ENCODE assay signal across 1 cellular context in genomic region chr17:72588961-72589360, GRCh38.
TF ChIP-seq lines count a peak whose summit lies in the region.

No MANE protein-coding gene starts in this region.

TF ChIP-seq in HepG2, 621 proteins besides CTCF, POLR2A, EP300 and RAD21 (continued from another document and continues in another):
- TF ChIP-seq MED1 (CRISPR knock-in tag; IDR thresholded peaks at IDR 0.05) (0 out of 2 replicates have a peak, but pooled peaks have one; percentile 30), BORCS8-MEF2B (CRISPR knock-in tag; IDR thresholded peaks at IDR 0.05) (no peak; the same call in 1 of the 2 replicates), ZNF883 (CRISPR knock-in tag; IDR thresholded peaks at IDR 0.05; ENCODE audit: not compliant biosample characterization) (no peak), SALL1 (CRISPR knock-in tag; IDR thresholded peaks at IDR 0.05) (peak; percentile 36; the same call in 1 of the 2 replicates), ZC3H4 (CRISPR knock-in tag; IDR thresholded peaks at IDR 0.05; ENCODE audit: borderline replicate concordance) (no peak), NR0B2 (CRISPR knock-in tag; IDR thresholded peaks at IDR 0.05) (no peak), RBM22 (optimal IDR thresholded peaks at IDR 0.05; ENCODE audit: low read length) (no peak), TMF1 (CRISPR knock-in tag; IDR thresholded peaks at IDR 0.05; ENCODE audit: low read depth) (no peak), MXD4 (CRISPR knock-in tag; IDR thresholded peaks at IDR 0.05) (0 out of 2 replicates have a peak, but pooled peaks have one; percentile 45), SNAPC2 (CRISPR knock-in tag; IDR thresholded peaks at IDR 0.05) (no peak), MTA1 (CRISPR knock-in tag; IDR thresholded peaks at IDR 0.05; ENCODE audit: borderline replicate concordance) (no peak), ZBTB20 (CRISPR knock-in tag; IDR thresholded peaks at IDR 0.05; ENCODE audit: borderline replicate concordance, low read depth) (peak; percentile 43; the same call in 1 of the 2 replicates), NCOR1 (IDR thresholded peaks at IDR 0.05; ENCODE audit: borderline replicate concordance, low read length) (no peak), ZMAT5 (CRISPR knock-in tag; IDR thresholded peaks at IDR 0.05; ENCODE audit: borderline replicate concordance, low read depth) (no peak), PCBP1 (IDR thresholded peaks at IDR 0.05; ENCODE audit: borderline replicate concordance, low read depth, low read length) (no peak), ZNF598 (CRISPR knock-in tag; IDR thresholded peaks at IDR 0.05; ENCODE audit: borderline replicate concordance) (0 out of 2 replicates have a peak, but pooled peaks have one; percentile 12), ATF3 (CRISPR knock-in tag; IDR thresholded peaks at IDR 0.05) (peak; percentile 85), DRAP1 (CRISPR knock-in tag; IDR thresholded peaks at IDR 0.05) (no peak), ZNF512B (CRISPR knock-in tag; IDR thresholded peaks at IDR 0.05; ENCODE audit: borderline replicate concordance) (peak; percentile 89; the same call in 1 of the 2 replicates), MXD3 (CRISPR knock-in tag; IDR thresholded peaks at IDR 0.05) (no peak; the same call in 1 of the 2 replicates), PRMT3 (CRISPR knock-in tag; IDR thresholded peaks at IDR 0.05; ENCODE audit: borderline replicate concordance, low read depth) (no peak), ZNF10 (CRISPR knock-in tag; IDR thresholded peaks at IDR 0.05; ENCODE audit: borderline replicate concordance, low read depth) (no peak), JUN (CRISPR knock-in tag; IDR thresholded peaks at IDR 0.05) (peak; percentile 74; the same call in 1 of the 2 replicates), ZNF782 (CRISPR knock-in tag; IDR thresholded peaks at IDR 0.05; ENCODE audit: borderline replicate concordance) (no peak), TFAP4 (IDR thresholded peaks at IDR 0.05; ENCODE audit: borderline replicate concordance, low read depth) (no peak), SMAD3 (CRISPR knock-in tag; IDR thresholded peaks at IDR 0.05) (no peak), ZNF331 (CRISPR knock-in tag; IDR thresholded peaks at IDR 0.05) (no peak), GZF1 (CRISPR knock-in tag; IDR thresholded peaks at IDR 0.05) (no peak), KDM5B (CRISPR knock-in tag; IDR thresholded peaks at IDR 0.05; ENCODE audit: borderline replicate concordance) (no peak), PAXIP1 (CRISPR knock-in tag; conservative IDR thresholded peaks at IDR 0.05) (peak; percentile 33; the same call in 1 of the 2 replicates), SMARCC2 (IDR thresholded peaks at IDR 0.05) (no peak), ARID2 (CRISPR knock-in tag; IDR thresholded peaks at IDR 0.05; ENCODE audit: borderline replicate concordance) (peak; percentile 65; the same call in 1 of the 2 replicates), PRDM10 (CRISPR knock-in tag; IDR thresholded peaks at IDR 0.05; ENCODE audit: low read depth) (no peak), FOXP1 (IDR thresholded peaks at IDR 0.05) (no peak), FOXP1 (CRISPR knock-in tag; IDR thresholded peaks at IDR 0.05) (no peak), ZBTB39 (CRISPR knock-in tag; IDR thresholded peaks at IDR 0.05) (no peak), ARNT (IDR thresholded peaks at IDR 0.05) (no peak), PITX1 (CRISPR knock-in tag; IDR thresholded peaks at IDR 0.05) (no peak), TFDP2 (CRISPR knock-in tag; IDR thresholded peaks at IDR 0.05) (no peak), KLF16 (CRISPR knock-in tag; IDR thresholded peaks at IDR 0.05) (0 out of 4 replicates have a peak, but pooled peaks of 1 of the 2 experiments have one; percentile 5), ZNF570 (CRISPR knock-in tag; IDR thresholded peaks at IDR 0.05; ENCODE audit: borderline replicate concordance) (no peak), ZSCAN20 (CRISPR knock-in tag; IDR thresholded peaks at IDR 0.05; ENCODE audit: borderline replicate concordance) (no peak), TOE1 (CRISPR knock-in tag; IDR thresholded peaks at IDR 0.05) (no peak), TFDP1 (CRISPR knock-in tag; IDR thresholded peaks at IDR 0.05; ENCODE audit: borderline replicate concordance) (peak; percentile 29; the same call in 1 of the 2 replicates), SMYD3 (CRISPR knock-in tag; IDR thresholded peaks at IDR 0.05) (0 out of 2 replicates have a peak, but pooled peaks have one; percentile 54), ZNF768 (CRISPR knock-in tag; IDR thresholded peaks at IDR 0.05) (no peak), ATAD3A (CRISPR knock-in tag; IDR thresholded peaks at IDR 0.05) (no peak)
